9 cellular contexts compared by ENCODE assay signal in the genomic region with DNA sequence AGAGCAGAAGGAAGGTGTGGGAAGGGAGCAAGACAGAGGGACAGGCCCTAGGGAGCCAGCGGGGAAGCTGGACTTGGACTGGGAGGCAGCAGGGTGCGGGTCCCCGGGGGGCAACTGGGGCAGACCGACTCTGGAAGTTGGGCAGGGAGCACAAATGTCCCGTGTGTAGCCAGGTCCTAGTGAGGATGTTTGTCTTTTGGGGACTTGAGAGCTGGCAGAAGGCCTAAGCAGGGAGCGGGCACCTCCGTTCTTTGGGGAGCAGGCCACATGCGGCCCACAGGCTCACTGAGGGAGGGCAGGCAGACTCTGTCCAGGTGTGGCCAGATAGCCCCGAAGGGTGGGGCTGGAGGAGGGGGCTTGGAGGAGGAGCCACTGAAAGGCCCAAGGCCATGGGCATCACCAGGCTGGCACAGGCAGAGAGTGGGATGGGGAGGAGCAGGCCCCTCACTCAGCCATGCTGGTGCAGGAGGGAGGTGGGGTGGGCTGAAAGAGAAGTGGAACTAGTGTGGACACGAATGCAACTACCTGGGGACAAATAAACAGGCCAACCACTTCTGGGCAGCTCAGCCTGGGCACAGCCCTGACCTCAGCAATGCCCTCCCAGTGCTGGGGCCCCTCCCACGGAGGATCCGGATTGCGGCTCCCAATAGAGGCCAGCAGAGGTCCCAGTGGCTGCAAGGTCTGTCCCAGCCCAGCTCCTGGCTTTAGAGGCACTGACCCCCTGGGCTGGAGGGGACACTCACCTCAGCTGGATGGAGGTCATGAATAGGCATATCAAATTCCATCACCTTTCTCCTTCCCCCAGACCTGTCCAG. TPM values are rescaled to one million over a fixed set of nuclear protein-coding genes. Genes with fewer than 3 reads are reported as not detected.
DNase-seq lines count a peak whose midpoint lies in the region; ATAC-seq and TF ChIP-seq lines count a peak whose summit lies in the region.
"Had no signal": no experiment of that assay in that cellular context is flagged by ENCODE, and none has a peak within 500 bp of the region (broad histone marks: within the 10 kb centered on the region; RNA-seq: fewer than 3 reads in every experiment).

No MANE protein-coding gene starts in this region.

- peak; percentile 43 for DNase-seq in GM20000 (ENCODE audit: low spot score)
- peak in 1 of 2 donors; percentile 61 for DNase-seq in ascending aorta (ENCODE audit: low spot score in 2 of 2)
- DNase-seq in iPS-NIHi11 (ENCODE audit: low spot score) = peak; percentile 72
- no peak for DNase-seq in hypothalamus (lab: John Stamatoyannopoulos, UW)
- no peak for DNase-seq in foreskin keratinocyte
- no peak for DNase-seq in HCEC 1CT
- DNase-seq in activated CD8-positive, alpha-beta memory T cell treated with anti-CD3 and anti-CD28 coated beads, Interleukin-2, amount 50 U/mL, for 4 hours = no peak

- no peaks in the 10 kb centered on the region for H3K27me3 ChIP-seq in ascending aorta
- H3K27me3 ChIP-seq in foreskin keratinocyte = peaks cover 51% of the 10 kb centered on the region

- intact Hi-C loops in ascending aorta (cut with DNase I) = loop anchor here (1.0 to 10.0 kb wide), 4 partner anchors 21 to 484 kb away; partner anchors contain the start of gene KLHL22

- H3K4me1 ChIP-seq in ascending aorta (peaks cover 3 to 9% of the 10 kb centered on the region in 2 donors), foreskin keratinocyte (peaks cover 3% of the 10 kb centered on the region)

- no peaks in the 10 kb centered on the region for H3K9me3 ChIP-seq in ascending aorta

- H3K36me3 ChIP-seq in ascending aorta = peaks cover 0 to 15% of the 10 kb centered on the region in 2 donors

- no peak for ATAC-seq in foreskin keratinocyte

- H3K27ac ChIP-seq in ascending aorta = peak overlapping the region; percentile 89 to 94
- H3K27ac ChIP-seq in skin epidermis = peak overlapping the region in 11 of 21 experiments; percentile 40 to 87 (median 75)
- H3K27ac ChIP-seq in foreskin keratinocyte = no peak overlapping the region
- H3K27ac ChIP-seq: HL-60 had no signal

- no peak for TF ChIP-seq CTCF in GM20000 (IDR thresholded peaks at IDR 0.05; ENCODE audit: extremely low read depth, missing control alignments)
- TF ChIP-seq CTCF in ascending aorta (IDR thresholded peaks at IDR 0.05) = peak in 2 of 3 experiments; percentile 25 to 37
- TF ChIP-seq CTCF in foreskin keratinocyte (conservative IDR thresholded peaks at IDR 0.05) = no peak

- peak overlapping the region; percentile 82 to 84 for H3K4me3 ChIP-seq in ascending aorta
- peak overlapping the region in 3 of 7 experiments; percentile 37 to 51 (median 50) for H3K4me3 ChIP-seq in skin epidermis

RNA-seq across cellular contexts. Expression of gene SCARF2, which starts 1.3 kb away (rescaled TPM):
- 133 TPM for total RNA-seq in ascending aorta
- total RNA-seq in foreskin keratinocyte = 0.14 and 0.24 TPM in 2 replicates
- polyA plus RNA-seq in foreskin keratinocyte = 0.17 and 0.25 TPM in 2 replicates

RNA-seq across cellular contexts. Expression of gene ZNF74, which starts 44.9 kb away (rescaled TPM):
- total RNA-seq in ascending aorta = 28.9 TPM
- 9.2 and 10.7 TPM in 2 replicates for total RNA-seq in foreskin keratinocyte
- 5.8 and 7.0 TPM in 2 replicates for polyA plus RNA-seq in foreskin keratinocyte

RNA-seq across cellular contexts. Expression of gene KLHL22, which starts 56.7 kb away (rescaled TPM):
- 63.8 TPM for total RNA-seq in ascending aorta
- total RNA-seq in foreskin keratinocyte = 12.4 and 14.3 TPM in 2 replicates
- 10.7 and 12.5 TPM in 2 replicates for polyA plus RNA-seq in foreskin keratinocyte

Comparison
In these comparisons a context has a peak if more than half of its experiments do, and no peak if none do; other contexts are left out.
1. DNase-seq: peak in GM20000 (single experiment) and iPS-NIHi11 (single experiment); none in hypothalamus (0 of 51), foreskin keratinocyte (0 of 2), HCEC 1CT (single experiment) and activated CD8-positive, alpha-beta memory T cell treated with anti-CD3 and anti-CD28 coated beads, Interleukin-2, amount 50 U/mL, for 4 hours (single experiment).
2. CTCF ChIP-seq: peak in ascending aorta (2 of 3); none in GM20000 (single experiment) and foreskin keratinocyte (single experiment).
3. RNA of gene SCARF2, which starts 1.3 kb away (total RNA-seq): 133 TPM in ascending aorta (single experiment); 0.14 to 0.24 TPM in foreskin keratinocyte; every median in the first group is over 100 times any median in the second.